Comparison of ENCODE assay signal across 1 cellular context in the genomic region with DNA sequence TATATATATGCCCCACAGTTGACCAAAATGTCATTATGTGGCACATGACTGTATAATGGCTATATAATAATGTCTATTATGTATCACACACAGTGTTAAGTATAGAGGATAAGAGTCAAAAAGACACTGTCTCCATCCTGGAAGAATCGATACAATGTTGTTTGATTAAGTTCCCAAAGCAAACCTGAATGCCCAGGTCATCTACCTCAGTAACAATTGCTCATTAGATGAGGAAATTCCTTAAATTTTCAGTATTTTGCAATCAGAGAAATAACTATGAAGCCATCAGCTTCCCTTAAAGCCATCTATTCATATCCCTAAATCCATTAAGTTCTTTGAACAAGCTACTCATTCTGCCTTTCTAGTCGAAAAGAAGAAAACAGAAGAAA.
TF ChIP-seq lines count a peak whose summit lies in the region.

No MANE protein-coding gene starts in this region.

TF ChIP-seq in HepG2, 621 proteins besides CTCF, POLR2A, EP300 and RAD21 (continued from another document and continues in another):
- TF ChIP-seq ZNF3 (CRISPR knock-in tag; IDR thresholded peaks at IDR 0.05): no peak
- no peak for TF ChIP-seq SMARCE1 (IDR thresholded peaks at IDR 0.05; ENCODE audit: borderline replicate concordance)
- TF ChIP-seq STAG1 (CRISPR knock-in tag; IDR thresholded peaks at IDR 0.05): no peak
- TF ChIP-seq TOE1 (CRISPR knock-in tag; IDR thresholded peaks at IDR 0.05): no peak
- no peak for TF ChIP-seq ZNF674 (CRISPR knock-in tag; IDR thresholded peaks at IDR 0.05; ENCODE audit: low read depth)
- TF ChIP-seq KLF9 (CRISPR knock-in tag; IDR thresholded peaks at IDR 0.05; ENCODE audit: low read depth): no peak
- peak; percentile 15; the same call in 1 of the 2 replicates for TF ChIP-seq KDM1A (CRISPR knock-in tag; IDR thresholded peaks at IDR 0.05)
- TF ChIP-seq, protein P1, sequence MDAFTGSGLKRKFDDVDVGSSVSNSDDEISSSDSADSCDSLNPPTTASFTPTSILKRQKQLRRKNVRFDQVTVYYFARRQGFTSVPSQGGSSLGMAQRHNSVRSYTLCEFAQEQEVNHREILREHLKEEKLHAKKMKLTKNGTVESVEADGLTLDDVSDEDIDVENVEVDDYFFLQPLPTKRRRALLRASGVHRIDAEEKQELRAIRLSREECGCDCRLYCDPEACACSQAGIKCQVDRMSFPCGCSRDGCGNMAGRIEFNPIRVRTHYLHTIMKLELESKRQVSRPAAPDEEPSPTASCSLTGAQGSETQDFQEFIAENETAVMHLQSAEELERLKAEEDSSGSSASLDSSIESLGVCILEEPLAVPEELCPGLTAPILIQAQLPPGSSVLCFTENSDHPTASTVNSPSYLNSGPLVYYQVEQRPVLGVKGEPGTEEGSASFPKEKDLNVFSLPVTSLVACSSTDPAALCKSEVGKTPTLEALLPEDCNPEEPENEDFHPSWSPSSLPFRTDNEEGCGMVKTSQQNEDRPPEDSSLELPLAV (CRISPR knock-in tag; conservative IDR thresholded peaks at IDR 0.05; ENCODE audit: low read depth): no peak
- TF ChIP-seq HMG20A (CRISPR knock-in tag; IDR thresholded peaks at IDR 0.05; ENCODE audit: borderline replicate concordance): peak; percentile 16; the same call in 1 of the 2 replicates
- TF ChIP-seq FOXO1 (CRISPR knock-in tag; IDR thresholded peaks at IDR 0.05): no peak
- peak; percentile 82; the same call in 1 of the 2 replicates for TF ChIP-seq MIXL1 (CRISPR knock-in tag; IDR thresholded peaks at IDR 0.05)
- TF ChIP-seq, protein P2, sequence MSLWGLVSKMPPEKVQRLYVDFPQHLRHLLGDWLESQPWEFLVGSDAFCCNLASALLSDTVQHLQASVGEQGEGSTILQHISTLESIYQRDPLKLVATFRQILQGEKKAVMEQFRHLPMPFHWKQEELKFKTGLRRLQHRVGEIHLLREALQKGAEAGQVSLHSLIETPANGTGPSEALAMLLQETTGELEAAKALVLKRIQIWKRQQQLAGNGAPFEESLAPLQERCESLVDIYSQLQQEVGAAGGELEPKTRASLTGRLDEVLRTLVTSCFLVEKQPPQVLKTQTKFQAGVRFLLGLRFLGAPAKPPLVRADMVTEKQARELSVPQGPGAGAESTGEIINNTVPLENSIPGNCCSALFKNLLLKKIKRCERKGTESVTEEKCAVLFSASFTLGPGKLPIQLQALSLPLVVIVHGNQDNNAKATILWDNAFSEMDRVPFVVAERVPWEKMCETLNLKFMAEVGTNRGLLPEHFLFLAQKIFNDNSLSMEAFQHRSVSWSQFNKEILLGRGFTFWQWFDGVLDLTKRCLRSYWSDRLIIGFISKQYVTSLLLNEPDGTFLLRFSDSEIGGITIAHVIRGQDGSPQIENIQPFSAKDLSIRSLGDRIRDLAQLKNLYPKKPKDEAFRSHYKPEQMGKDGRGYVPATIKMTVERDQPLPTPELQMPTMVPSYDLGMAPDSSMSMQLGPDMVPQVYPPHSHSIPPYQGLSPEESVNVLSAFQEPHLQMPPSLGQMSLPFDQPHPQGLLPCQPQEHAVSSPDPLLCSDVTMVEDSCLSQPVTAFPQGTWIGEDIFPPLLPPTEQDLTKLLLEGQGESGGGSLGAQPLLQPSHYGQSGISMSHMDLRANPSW (CRISPR knock-in tag; IDR thresholded peaks at IDR 0.05; ENCODE audit: borderline replicate concordance): no peak
- peak; percentile 74 for TF ChIP-seq CEBPG (CRISPR knock-in tag; IDR thresholded peaks at IDR 0.05)
- TF ChIP-seq SMAD9 (CRISPR knock-in tag; IDR thresholded peaks at IDR 0.05): no peak
- TF ChIP-seq SOX13 (IDR thresholded peaks at IDR 0.05): no peak
- peak in 1 of 2 experiments; percentile 84; a peak in 2 of 4 replicates for TF ChIP-seq SOX13 (CRISPR knock-in tag; conservative IDR thresholded peaks at IDR 0.05 in 1 of 2, IDR thresholded peaks at IDR 0.05 in 1 of 2)
- no peak for TF ChIP-seq ZNF432 (CRISPR knock-in tag; IDR thresholded peaks at IDR 0.05; ENCODE audit: borderline replicate concordance)
- TF ChIP-seq ZBTB20 (CRISPR knock-in tag; IDR thresholded peaks at IDR 0.05; ENCODE audit: borderline replicate concordance, low read depth): no peak
- TF ChIP-seq, protein P3, sequence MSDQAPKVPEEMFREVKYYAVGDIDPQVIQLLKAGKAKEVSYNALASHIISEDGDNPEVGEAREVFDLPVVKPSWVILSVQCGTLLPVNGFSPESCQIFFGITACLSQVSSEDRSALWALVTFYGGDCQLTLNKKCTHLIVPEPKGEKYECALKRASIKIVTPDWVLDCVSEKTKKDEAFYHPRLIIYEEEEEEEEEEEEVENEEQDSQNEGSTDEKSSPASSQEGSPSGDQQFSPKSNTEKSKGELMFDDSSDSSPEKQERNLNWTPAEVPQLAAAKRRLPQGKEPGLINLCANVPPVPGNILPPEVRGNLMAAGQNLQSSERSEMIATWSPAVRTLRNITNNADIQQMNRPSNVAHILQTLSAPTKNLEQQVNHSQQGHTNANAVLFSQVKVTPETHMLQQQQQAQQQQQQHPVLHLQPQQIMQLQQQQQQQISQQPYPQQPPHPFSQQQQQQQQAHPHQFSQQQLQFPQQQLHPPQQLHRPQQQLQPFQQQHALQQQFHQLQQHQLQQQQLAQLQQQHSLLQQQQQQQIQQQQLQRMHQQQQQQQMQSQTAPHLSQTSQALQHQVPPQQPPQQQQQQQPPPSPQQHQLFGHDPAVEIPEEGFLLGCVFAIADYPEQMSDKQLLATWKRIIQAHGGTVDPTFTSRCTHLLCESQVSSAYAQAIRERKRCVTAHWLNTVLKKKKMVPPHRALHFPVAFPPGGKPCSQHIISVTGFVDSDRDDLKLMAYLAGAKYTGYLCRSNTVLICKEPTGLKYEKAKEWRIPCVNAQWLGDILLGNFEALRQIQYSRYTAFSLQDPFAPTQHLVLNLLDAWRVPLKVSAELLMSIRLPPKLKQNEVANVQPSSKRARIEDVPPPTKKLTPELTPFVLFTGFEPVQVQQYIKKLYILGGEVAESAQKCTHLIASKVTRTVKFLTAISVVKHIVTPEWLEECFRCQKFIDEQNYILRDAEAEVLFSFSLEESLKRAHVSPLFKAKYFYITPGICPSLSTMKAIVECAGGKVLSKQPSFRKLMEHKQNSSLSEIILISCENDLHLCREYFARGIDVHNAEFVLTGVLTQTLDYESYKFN (CRISPR knock-in tag; conservative IDR thresholded peaks at IDR 0.05): peak; percentile 68
- TF ChIP-seq, protein P4, sequence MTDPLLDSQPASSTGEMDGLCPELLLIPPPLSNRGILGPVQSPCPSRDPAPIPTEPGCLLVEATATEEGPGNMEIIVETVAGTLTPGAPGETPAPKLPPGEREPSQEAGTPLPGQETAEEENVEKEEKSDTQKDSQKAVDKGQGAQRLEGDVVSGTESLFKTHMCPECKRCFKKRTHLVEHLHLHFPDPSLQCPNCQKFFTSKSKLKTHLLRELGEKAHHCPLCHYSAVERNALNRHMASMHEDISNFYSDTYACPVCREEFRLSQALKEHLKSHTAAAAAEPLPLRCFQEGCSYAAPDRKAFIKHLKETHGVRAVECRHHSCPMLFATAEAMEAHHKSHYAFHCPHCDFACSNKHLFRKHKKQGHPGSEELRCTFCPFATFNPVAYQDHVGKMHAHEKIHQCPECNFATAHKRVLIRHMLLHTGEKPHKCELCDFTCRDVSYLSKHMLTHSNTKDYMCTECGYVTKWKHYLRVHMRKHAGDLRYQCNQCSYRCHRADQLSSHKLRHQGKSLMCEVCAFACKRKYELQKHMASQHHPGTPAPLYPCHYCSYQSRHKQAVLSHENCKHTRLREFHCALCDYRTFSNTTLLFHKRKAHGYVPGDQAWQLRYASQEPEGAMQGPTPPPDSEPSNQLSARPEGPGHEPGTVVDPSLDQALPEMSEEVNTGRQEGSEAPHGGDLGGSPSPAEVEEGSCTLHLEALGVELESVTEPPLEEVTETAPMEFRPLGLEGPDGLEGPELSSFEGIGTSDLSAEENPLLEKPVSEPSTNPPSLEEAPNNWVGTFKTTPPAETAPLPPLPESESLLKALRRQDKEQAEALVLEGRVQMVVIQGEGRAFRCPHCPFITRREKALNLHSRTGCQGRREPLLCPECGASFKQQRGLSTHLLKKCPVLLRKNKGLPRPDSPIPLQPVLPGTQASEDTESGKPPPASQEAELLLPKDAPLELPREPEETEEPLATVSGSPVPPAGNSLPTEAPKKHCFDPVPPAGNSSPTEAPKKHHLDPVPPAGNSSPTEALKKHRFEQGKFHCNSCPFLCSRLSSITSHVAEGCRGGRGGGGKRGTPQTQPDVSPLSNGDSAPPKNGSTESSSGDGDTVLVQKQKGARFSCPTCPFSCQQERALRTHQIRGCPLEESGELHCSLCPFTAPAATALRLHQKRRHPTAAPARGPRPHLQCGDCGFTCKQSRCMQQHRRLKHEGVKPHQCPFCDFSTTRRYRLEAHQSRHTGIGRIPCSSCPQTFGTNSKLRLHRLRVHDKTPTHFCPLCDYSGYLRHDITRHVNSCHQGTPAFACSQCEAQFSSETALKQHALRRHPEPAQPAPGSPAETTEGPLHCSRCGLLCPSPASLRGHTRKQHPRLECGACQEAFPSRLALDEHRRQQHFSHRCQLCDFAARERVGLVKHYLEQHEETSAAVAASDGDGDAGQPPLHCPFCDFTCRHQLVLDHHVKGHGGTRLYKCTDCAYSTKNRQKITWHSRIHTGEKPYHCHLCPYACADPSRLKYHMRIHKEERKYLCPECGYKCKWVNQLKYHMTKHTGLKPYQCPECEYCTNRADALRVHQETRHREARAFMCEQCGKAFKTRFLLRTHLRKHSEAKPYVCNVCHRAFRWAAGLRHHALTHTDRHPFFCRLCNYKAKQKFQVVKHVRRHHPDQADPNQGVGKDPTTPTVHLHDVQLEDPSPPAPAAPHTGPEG (CRISPR knock-in tag; IDR thresholded peaks at IDR 0.05): no peak
- no peak for TF ChIP-seq ZNF670 (CRISPR knock-in tag; IDR thresholded peaks at IDR 0.05; ENCODE audit: borderline replicate concordance)
- TF ChIP-seq MYC (CRISPR knock-in tag; IDR thresholded peaks at IDR 0.05; ENCODE audit: borderline replicate concordance): no peak
- TF ChIP-seq KDM2A (CRISPR knock-in tag; IDR thresholded peaks at IDR 0.05; ENCODE audit: borderline replicate concordance, low read depth): no peak
- TF ChIP-seq, protein P5, sequence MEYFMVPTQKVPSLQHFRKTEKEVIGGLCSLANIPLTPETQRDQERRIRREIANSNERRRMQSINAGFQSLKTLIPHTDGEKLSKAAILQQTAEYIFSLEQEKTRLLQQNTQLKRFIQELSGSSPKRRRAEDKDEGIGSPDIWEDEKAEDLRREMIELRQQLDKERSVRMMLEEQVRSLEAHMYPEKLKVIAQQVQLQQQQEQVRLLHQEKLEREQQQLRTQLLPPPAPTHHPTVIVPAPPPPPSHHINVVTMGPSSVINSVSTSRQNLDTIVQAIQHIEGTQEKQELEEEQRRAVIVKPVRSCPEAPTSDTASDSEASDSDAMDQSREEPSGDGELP (IDR thresholded peaks at IDR 0.05; ENCODE audit: borderline replicate concordance, low read depth): no peak
- TF ChIP-seq SOX6 (IDR thresholded peaks at IDR 0.05): no peak
- peak; percentile 78; the same call in 1 of the 2 replicates for TF ChIP-seq SOX6 (CRISPR knock-in tag; IDR thresholded peaks at IDR 0.05)
- TF ChIP-seq ETV5 (CRISPR knock-in tag; IDR thresholded peaks at IDR 0.05; ENCODE audit: borderline replicate concordance): peak; percentile 12; the same call in 1 of the 2 replicates
- TF ChIP-seq NFIC (IDR thresholded peaks at IDR 0.05; ENCODE audit: low read length): peak; percentile 66; the same call in 1 of the 2 replicates
- peak; percentile 42; the same call in 1 of the 2 replicates for TF ChIP-seq PPARG (CRISPR knock-in tag; conservative IDR thresholded peaks at IDR 0.05)
- TF ChIP-seq TSC22D2 (CRISPR knock-in tag; IDR thresholded peaks at IDR 0.05; ENCODE audit: borderline replicate concordance): no peak
- no peak for TF ChIP-seq AGO1 (IDR thresholded peaks at IDR 0.05; ENCODE audit: low read depth, low read length, poor library complexity, severe bottlenecking)
- no peak for TF ChIP-seq MZF1 (CRISPR knock-in tag; IDR thresholded peaks at IDR 0.05; ENCODE audit: borderline replicate concordance)
- no peak for TF ChIP-seq SMYD3 (CRISPR knock-in tag; IDR thresholded peaks at IDR 0.05)
- TF ChIP-seq FOXA3 (CRISPR knock-in tag; IDR thresholded peaks at IDR 0.05): peak; percentile 29; the same call in 1 of the 2 replicates
- TF ChIP-seq EEA1 (CRISPR knock-in tag; IDR thresholded peaks at IDR 0.05; ENCODE audit: borderline replicate concordance): no peak
- TF ChIP-seq CAMTA2 (CRISPR knock-in tag; IDR thresholded peaks at IDR 0.05; ENCODE audit: borderline replicate concordance): no peak
- no peak for TF ChIP-seq ZNF329 (CRISPR knock-in tag; IDR thresholded peaks at IDR 0.05; ENCODE audit: low read depth)
- TF ChIP-seq CREM (IDR thresholded peaks at IDR 0.05): peak; percentile 50; the same call in 1 of the 2 replicates
- TF ChIP-seq CREM (CRISPR knock-in tag; IDR thresholded peaks at IDR 0.05): no peak
- no peak for TF ChIP-seq KLF11 (CRISPR knock-in tag; IDR thresholded peaks at IDR 0.05)
- TF ChIP-seq, protein P6, sequence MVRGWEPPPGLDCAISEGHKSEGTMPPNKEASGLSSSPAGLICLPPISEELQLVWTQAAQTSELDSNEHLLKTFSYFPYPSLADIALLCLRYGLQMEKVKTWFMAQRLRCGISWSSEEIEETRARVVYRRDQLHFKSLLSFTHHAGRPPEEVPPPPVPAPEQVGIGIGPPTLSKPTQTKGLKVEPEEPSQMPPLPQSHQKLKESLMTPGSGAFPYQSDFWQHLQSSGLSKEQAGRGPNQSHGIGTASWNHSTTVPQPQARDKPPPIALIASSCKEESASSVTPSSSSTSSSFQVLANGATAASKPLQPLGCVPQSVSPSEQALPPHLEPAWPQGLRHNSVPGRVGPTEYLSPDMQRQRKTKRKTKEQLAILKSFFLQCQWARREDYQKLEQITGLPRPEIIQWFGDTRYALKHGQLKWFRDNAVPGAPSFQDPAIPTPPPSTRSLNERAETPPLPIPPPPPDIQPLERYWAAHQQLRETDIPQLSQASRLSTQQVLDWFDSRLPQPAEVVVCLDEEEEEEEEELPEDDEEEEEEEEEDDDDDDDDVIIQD (CRISPR knock-in tag; IDR thresholded peaks at IDR 0.05; ENCODE audit: low read depth): no peak
- TF ChIP-seq RARA (CRISPR knock-in tag; IDR thresholded peaks at IDR 0.05): peak; percentile 85
- no peak for TF ChIP-seq FOXM1 (CRISPR knock-in tag; IDR thresholded peaks at IDR 0.05)
